35 cellular contexts compared by ENCODE assay signal in the genomic region with DNA sequence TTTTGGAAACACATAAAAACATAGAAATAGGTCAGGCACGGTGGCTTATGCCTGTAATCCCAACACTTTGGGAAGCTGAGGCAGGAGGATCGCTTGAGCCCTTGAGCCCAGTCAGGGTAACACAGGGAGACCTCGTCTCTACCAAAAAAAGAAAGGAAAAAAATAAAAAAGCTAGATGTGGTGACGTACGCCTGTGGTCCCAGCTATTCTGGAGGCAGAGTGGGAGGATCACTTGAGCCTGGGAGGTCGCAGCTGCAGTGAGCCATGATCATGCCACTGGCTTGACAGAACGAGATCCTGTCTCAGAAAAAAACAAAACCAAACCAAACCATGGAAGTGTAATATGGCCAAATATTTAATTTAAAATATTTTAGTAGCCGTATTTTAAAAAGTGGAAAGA.
"Had no signal": no experiment of that assay in that cellular context is flagged by ENCODE, and none has a peak within 500 bp of the region (broad histone marks: within the 10 kb centered on the region; RNA-seq: fewer than 3 reads in every experiment).

No MANE protein-coding gene starts in this region.

- H3K27ac Mint-ChIP-seq: activated B cell treated with CpG ODN at 0.5 μM for 24 hours; activated CD8-positive, alpha-beta T cell treated with anti-CD3 and anti-CD28 coated beads for 36 hours; activated naive CD4-positive, alpha-beta T cell treated with anti-CD3 and anti-CD28 coated beads, Interleukin-2, amount 50 U/mL, for 24 hours; activated naive CD8-positive, alpha-beta T cell treated with anti-CD3 and anti-CD28 coated beads, Interleukin-2, amount 10 ng/mL, durations not matched to agents 7 days and 5 days; activated T-cell treated with anti-CD3 and anti-CD28 coated beads, Interleukin-2, amount 50 U/mL, for 72 hours; activated T-helper 17 cell treated with anti-CD3 and anti-CD28 coated beads, Interleukin-2, amount 50 U/mL, for 72 hours; IgD-negative memory B cell had no signal

- H3K9me3 Mint-ChIP-seq: activated B cell treated with CpG ODN at 0.5 μM for 24 hours; activated CD8-positive, alpha-beta T cell treated with anti-CD3 and anti-CD28 coated beads for 36 hours; activated naive CD4-positive, alpha-beta T cell treated with anti-CD3 and anti-CD28 coated beads, Interleukin-2, amount 50 U/mL, for 24 hours; activated naive CD8-positive, alpha-beta T cell treated with anti-CD3 and anti-CD28 coated beads, Interleukin-2, amount 10 ng/mL, durations not matched to agents 7 days and 5 days; activated T-cell treated with anti-CD3 and anti-CD28 coated beads, Interleukin-2, amount 50 U/mL, for 72 hours; activated T-helper 17 cell treated with anti-CD3 and anti-CD28 coated beads, Interleukin-2, amount 50 U/mL, for 72 hours; IgD-negative memory B cell had no signal

- H3K4me1 ChIP-seq: breast epithelium had no signal

- FAIRE-seq: astrocyte had no signal

- H3K4me3 Mint-ChIP-seq: activated B cell treated with CpG ODN at 0.5 μM for 24 hours; activated CD8-positive, alpha-beta T cell treated with anti-CD3 and anti-CD28 coated beads for 36 hours; activated naive CD4-positive, alpha-beta T cell treated with anti-CD3 and anti-CD28 coated beads, Interleukin-2, amount 50 U/mL, for 24 hours; activated naive CD8-positive, alpha-beta T cell treated with anti-CD3 and anti-CD28 coated beads, Interleukin-2, amount 10 ng/mL, durations not matched to agents 7 days and 5 days; activated T-cell treated with anti-CD3 and anti-CD28 coated beads, Interleukin-2, amount 50 U/mL, for 72 hours; activated T-helper 17 cell treated with anti-CD3 and anti-CD28 coated beads, Interleukin-2, amount 50 U/mL, for 72 hours; IgD-negative memory B cell had no signal

- H3K4me3 ChIP-seq: body of pancreas, breast epithelium had no signal

- H3K27me3 Mint-ChIP-seq: activated B cell treated with CpG ODN at 0.5 μM for 24 hours; activated CD8-positive, alpha-beta T cell treated with anti-CD3 and anti-CD28 coated beads for 36 hours; activated naive CD4-positive, alpha-beta T cell treated with anti-CD3 and anti-CD28 coated beads, Interleukin-2, amount 50 U/mL, for 24 hours; activated naive CD8-positive, alpha-beta T cell treated with anti-CD3 and anti-CD28 coated beads, Interleukin-2, amount 10 ng/mL, durations not matched to agents 7 days and 5 days; activated T-helper 17 cell treated with anti-CD3 and anti-CD28 coated beads, Interleukin-2, amount 50 U/mL, for 72 hours; IgD-negative memory B cell had no signal

- DNase-seq: activated B cell treated with CpG ODN at 0.5 μM for 24 hours; activated CD4-positive, alpha-beta T cell treated with anti-CD3 and anti-CD28 coated beads for 4 hours; activated CD4-positive, alpha-beta T cell treated with anti-CD3 and anti-CD28 coated beads, Interleukin-2, amount 50 U/mL, for 4 hours; activated CD4-positive, CD25-positive, alpha-beta regulatory T cell treated with anti-CD3 and anti-CD28 coated beads, Interleukin-2, amount 50 U/mL, for 72 hours; activated CD8-positive, alpha-beta T cell treated with anti-CD3 and anti-CD28 coated beads for 36 hours; activated effector memory CD4-positive, alpha-beta T cell treated with anti-CD3 and anti-CD28 coated beads, Interleukin-2, amount 50 U/mL, for 16 hours; activated naive CD4-positive, alpha-beta T cell treated with Interleukin-2 at 50 U/mL for 16 hours; activated naive CD8-positive, alpha-beta T cell treated with anti-CD3 and anti-CD28 coated beads, Interleukin-2, amount 10 ng/mL, durations not matched to agents 7 days and 5 days; activated T-cell treated with anti-CD3 and anti-CD28 coated beads, Interleukin-2, amount 50 U/mL, for 1 hour; activated T-cell treated with anti-CD3 and anti-CD28 coated beads, Interleukin-2, amount 50 U/mL, for 72 hours; amygdala; body of pancreas; Karpas-422; NCI-H1048; NCI-H1105 treated with DMSO at 0.1 percent for 48 hours; NCI-H1436; NCI-H1694; NCI-H1930; NCI-H2081 treated with DMSO at 0.1 percent for 48 hours; NCI-H510A; NCI-H526; NCI-H748 treated with DMSO at 0.1 percent for 48 hours; NK-92 treated with Interleukin-12 subunit alpha and Interleukin-12 subunit beta, amount 100 ng/mL, for 24 hours; PC-3; Right ventricle myocardium superior; SW 1271; T-helper 1 cell; T-helper 2 cell; T-helper 9 cell had no signal

- H3K9me3 ChIP-seq: body of pancreas, breast epithelium had no signal

- H3K27me3 ChIP-seq: body of pancreas, breast epithelium had no signal

- ATAC-seq: activated CD8-positive, alpha-beta T cell treated with anti-CD3 and anti-CD28 coated beads for 36 hours; activated T-cell treated with anti-CD3 and anti-CD28 coated beads, Interleukin-2, amount 50 U/mL, for 72 hours; activated T-helper 17 cell treated with anti-CD3 and anti-CD28 coated beads, Interleukin-2, amount 50 U/mL, for 72 hours; body of pancreas; PC-3 had no signal

- H3K36me3 Mint-ChIP-seq: activated naive CD4-positive, alpha-beta T cell treated with anti-CD3 and anti-CD28 coated beads, Interleukin-2, amount 50 U/mL, for 24 hours; activated naive CD8-positive, alpha-beta T cell treated with anti-CD3 and anti-CD28 coated beads, Interleukin-2, amount 10 ng/mL, durations not matched to agents 7 days and 5 days had no signal

- H3K36me3 ChIP-seq: breast epithelium had no signal

- H3K4me1 Mint-ChIP-seq: activated B cell treated with CpG ODN at 0.5 μM for 24 hours had no signal

- H3K27ac ChIP-seq: body of pancreas, breast epithelium, VCaP had no signal
